ENCODE assay signal across 1 cellular context in the genomic region with DNA sequence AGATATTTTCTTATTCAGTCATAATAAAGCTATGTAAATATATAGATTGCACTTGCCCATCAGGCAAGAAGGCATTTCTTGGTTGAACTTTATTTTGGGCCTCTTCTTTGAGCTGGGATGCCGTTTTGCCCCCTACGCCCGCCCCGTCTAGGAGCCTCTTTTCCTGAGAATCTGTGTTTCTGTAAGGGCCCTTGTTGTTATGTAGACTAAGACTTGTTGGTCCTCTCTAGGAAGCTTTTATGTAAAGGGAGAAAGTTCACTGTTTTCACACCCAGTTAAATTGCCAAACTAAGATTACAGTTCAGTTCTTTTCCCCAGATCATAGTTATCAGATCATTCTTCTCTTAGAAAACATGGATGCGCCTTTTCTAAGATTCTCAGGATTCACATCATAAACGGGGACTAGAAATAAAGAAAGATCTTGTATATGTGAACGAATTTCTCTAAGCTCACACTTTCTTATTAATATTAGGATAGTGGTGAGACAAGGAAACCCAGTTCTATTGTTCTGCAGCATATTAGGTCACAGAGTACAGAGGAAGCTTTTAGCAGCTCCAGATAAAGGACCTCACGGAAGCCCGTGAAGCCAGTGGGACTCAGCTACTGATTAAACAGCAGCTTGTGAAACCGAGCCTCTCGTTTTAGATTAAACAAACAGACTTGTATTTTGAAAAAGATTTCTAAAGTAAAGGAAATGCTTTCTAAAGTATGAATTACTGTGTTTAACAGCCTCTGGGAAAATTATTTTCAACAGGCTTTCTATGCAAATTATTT.
TF ChIP-seq lines count a peak whose summit lies in the region.

No MANE protein-coding gene starts in this region.

TF ChIP-seq in HepG2, 621 proteins besides CTCF, POLR2A, EP300 and RAD21 (continued from another document and continues in another):
- TF ChIP-seq, protein P1, sequence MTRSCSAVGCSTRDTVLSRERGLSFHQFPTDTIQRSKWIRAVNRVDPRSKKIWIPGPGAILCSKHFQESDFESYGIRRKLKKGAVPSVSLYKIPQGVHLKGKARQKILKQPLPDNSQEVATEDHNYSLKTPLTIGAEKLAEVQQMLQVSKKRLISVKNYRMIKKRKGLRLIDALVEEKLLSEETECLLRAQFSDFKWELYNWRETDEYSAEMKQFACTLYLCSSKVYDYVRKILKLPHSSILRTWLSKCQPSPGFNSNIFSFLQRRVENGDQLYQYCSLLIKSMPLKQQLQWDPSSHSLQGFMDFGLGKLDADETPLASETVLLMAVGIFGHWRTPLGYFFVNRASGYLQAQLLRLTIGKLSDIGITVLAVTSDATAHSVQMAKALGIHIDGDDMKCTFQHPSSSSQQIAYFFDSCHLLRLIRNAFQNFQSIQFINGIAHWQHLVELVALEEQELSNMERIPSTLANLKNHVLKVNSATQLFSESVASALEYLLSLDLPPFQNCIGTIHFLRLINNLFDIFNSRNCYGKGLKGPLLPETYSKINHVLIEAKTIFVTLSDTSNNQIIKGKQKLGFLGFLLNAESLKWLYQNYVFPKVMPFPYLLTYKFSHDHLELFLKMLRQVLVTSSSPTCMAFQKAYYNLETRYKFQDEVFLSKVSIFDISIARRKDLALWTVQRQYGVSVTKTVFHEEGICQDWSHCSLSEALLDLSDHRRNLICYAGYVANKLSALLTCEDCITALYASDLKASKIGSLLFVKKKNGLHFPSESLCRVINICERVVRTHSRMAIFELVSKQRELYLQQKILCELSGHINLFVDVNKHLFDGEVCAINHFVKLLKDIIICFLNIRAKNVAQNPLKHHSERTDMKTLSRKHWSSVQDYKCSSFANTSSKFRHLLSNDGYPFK (CRISPR knock-in tag; IDR thresholded peaks at IDR 0.05; ENCODE audit: borderline replicate concordance): no peak
- TF ChIP-seq TRIM22 (IDR thresholded peaks at IDR 0.05) (no peak), ZNF20 (CRISPR knock-in tag; IDR thresholded peaks at IDR 0.05) (no peak), ZEB1 (IDR thresholded peaks at IDR 0.05; ENCODE audit: insufficient replicate concordance, low read depth) (no peak), ELF3 (CRISPR knock-in tag; IDR thresholded peaks at IDR 0.05) (peak; percentile 79), SIN3B (IDR thresholded peaks at IDR 0.05; ENCODE audit: low read length) (no peak), TAF1 (CRISPR knock-in tag; IDR thresholded peaks at IDR 0.05) (no peak), ZNF605 (CRISPR knock-in tag; IDR thresholded peaks at IDR 0.05) (no peak), AGO1 (IDR thresholded peaks at IDR 0.05; ENCODE audit: low read depth, low read length, poor library complexity, severe bottlenecking) (no peak), BCL3 (CRISPR knock-in tag; IDR thresholded peaks at IDR 0.05) (no peak), MEF2D (CRISPR knock-in tag; IDR thresholded peaks at IDR 0.05) (no peak), U2AF1 (optimal IDR thresholded peaks at IDR 0.05; ENCODE audit: low read depth, low read length) (no peak), ATF5 (CRISPR knock-in tag; IDR thresholded peaks at IDR 0.05; ENCODE audit: low read depth) (no peak), PHF21A (CRISPR knock-in tag; IDR thresholded peaks at IDR 0.05) (no peak), REPIN1 (CRISPR knock-in tag; IDR thresholded peaks at IDR 0.05; ENCODE audit: borderline replicate concordance, low read depth) (no peak), KLF11 (CRISPR knock-in tag; IDR thresholded peaks at IDR 0.05) (no peak), GATAD2A (CRISPR knock-in tag; IDR thresholded peaks at IDR 0.05) (peak; percentile 50; the same call in 1 of the 2 replicates), MIER3 (CRISPR knock-in tag; IDR thresholded peaks at IDR 0.05; ENCODE audit: borderline replicate concordance) (no peak), ARNT2 (CRISPR knock-in tag; IDR thresholded peaks at IDR 0.05; ENCODE audit: low read depth) (no peak), GABPA (IDR thresholded peaks at IDR 0.05; ENCODE audit: low read depth, low read length) (no peak), GABPA (CRISPR knock-in tag; IDR thresholded peaks at IDR 0.05; ENCODE audit: low read depth) (no peak), ZNF883 (CRISPR knock-in tag; IDR thresholded peaks at IDR 0.05; ENCODE audit: not compliant biosample characterization) (no peak), ZNF850 (CRISPR knock-in tag; conservative IDR thresholded peaks at IDR 0.05) (no peak), MIXL1 (CRISPR knock-in tag; IDR thresholded peaks at IDR 0.05) (peak; percentile 63; the same call in 1 of the 2 replicates), ZFP1 (CRISPR knock-in tag; IDR thresholded peaks at IDR 0.05) (no peak), ZNF558 (CRISPR knock-in tag; IDR thresholded peaks at IDR 0.05; ENCODE audit: borderline replicate concordance) (no peak), SALL1 (CRISPR knock-in tag; IDR thresholded peaks at IDR 0.05) (peak; percentile 25; the same call in 1 of the 2 replicates), PRPF4 (IDR thresholded peaks at IDR 0.05; ENCODE audit: low read depth, low read length, poor library complexity, severe bottlenecking) (no peak), HNRNPL (IDR thresholded peaks at IDR 0.05; ENCODE audit: low read depth, low read length) (no peak), ZNF546 (CRISPR knock-in tag; conservative IDR thresholded peaks at IDR 0.05) (no peak), SOX13 (IDR thresholded peaks at IDR 0.05) (peak; percentile 83), SOX13 (CRISPR knock-in tag; conservative IDR thresholded peaks at IDR 0.05 in 1 of 2, IDR thresholded peaks at IDR 0.05 in 1 of 2) (peak in 1 of 2 experiments; percentile 97; a peak in 2 of 4 replicates), AKAP8 (CRISPR knock-in tag; IDR thresholded peaks at IDR 0.05) (no peak)
- TF ChIP-seq, protein P2, sequence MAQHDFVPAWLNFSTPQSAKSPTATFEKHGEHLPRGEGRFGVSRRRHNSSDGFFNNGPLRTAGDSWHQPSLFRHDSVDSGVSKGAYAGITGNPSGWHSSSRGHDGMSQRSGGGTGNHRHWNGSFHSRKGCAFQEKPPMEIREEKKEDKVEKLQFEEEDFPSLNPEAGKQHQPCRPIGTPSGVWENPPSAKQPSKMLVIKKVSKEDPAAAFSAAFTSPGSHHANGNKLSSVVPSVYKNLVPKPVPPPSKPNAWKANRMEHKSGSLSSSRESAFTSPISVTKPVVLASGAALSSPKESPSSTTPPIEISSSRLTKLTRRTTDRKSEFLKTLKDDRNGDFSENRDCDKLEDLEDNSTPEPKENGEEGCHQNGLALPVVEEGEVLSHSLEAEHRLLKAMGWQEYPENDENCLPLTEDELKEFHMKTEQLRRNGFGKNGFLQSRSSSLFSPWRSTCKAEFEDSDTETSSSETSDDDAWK (CRISPR knock-in tag; IDR thresholded peaks at IDR 0.05): no peak
- TF ChIP-seq, protein P3, sequence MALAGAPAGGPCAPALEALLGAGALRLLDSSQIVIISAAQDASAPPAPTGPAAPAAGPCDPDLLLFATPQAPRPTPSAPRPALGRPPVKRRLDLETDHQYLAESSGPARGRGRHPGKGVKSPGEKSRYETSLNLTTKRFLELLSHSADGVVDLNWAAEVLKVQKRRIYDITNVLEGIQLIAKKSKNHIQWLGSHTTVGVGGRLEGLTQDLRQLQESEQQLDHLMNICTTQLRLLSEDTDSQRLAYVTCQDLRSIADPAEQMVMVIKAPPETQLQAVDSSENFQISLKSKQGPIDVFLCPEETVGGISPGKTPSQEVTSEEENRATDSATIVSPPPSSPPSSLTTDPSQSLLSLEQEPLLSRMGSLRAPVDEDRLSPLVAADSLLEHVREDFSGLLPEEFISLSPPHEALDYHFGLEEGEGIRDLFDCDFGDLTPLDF (CRISPR knock-in tag; IDR thresholded peaks at IDR 0.05): no peak
- TF ChIP-seq, protein P4, sequence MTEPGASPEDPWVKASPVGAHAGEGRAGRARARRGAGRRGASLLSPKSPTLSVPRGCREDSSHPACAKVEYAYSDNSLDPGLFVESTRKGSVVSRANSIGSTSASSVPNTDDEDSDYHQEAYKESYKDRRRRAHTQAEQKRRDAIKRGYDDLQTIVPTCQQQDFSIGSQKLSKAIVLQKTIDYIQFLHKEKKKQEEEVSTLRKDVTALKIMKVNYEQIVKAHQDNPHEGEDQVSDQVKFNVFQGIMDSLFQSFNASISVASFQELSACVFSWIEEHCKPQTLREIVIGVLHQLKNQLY (CRISPR knock-in tag; IDR thresholded peaks at IDR 0.05): no peak
- TF ChIP-seq, protein P5, sequence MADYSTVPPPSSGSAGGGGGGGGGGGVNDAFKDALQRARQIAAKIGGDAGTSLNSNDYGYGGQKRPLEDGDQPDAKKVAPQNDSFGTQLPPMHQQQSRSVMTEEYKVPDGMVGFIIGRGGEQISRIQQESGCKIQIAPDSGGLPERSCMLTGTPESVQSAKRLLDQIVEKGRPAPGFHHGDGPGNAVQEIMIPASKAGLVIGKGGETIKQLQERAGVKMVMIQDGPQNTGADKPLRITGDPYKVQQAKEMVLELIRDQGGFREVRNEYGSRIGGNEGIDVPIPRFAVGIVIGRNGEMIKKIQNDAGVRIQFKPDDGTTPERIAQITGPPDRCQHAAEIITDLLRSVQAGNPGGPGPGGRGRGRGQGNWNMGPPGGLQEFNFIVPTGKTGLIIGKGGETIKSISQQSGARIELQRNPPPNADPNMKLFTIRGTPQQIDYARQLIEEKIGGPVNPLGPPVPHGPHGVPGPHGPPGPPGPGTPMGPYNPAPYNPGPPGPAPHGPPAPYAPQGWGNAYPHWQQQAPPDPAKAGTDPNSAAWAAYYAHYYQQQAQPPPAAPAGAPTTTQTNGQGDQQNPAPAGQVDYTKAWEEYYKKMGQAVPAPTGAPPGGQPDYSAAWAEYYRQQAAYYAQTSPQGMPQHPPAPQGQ (CRISPR knock-in tag; IDR thresholded peaks at IDR 0.05; ENCODE audit: borderline replicate concordance): no peak
- TF ChIP-seq, protein P6, sequence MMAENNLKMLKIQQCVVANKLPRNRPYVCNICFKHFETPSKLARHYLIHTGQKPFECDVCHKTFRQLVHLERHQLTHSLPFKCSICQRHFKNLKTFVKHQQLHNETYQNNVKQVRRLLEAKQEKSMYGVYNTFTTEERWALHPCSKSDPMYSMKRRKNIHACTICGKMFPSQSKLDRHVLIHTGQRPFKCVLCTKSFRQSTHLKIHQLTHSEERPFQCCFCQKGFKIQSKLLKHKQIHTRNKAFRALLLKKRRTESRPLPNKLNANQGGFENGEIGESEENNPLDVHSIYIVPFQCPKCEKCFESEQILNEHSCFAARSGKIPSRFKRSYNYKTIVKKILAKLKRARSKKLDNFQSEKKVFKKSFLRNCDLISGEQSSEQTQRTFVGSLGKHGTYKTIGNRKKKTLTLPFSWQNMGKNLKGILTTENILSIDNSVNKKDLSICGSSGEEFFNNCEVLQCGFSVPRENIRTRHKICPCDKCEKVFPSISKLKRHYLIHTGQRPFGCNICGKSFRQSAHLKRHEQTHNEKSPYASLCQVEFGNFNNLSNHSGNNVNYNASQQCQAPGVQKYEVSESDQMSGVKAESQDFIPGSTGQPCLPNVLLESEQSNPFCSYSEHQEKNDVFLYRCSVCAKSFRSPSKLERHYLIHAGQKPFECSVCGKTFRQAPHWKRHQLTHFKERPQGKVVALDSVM (CRISPR knock-in tag; IDR thresholded peaks at IDR 0.05): no peak
- TF ChIP-seq, protein P7, sequence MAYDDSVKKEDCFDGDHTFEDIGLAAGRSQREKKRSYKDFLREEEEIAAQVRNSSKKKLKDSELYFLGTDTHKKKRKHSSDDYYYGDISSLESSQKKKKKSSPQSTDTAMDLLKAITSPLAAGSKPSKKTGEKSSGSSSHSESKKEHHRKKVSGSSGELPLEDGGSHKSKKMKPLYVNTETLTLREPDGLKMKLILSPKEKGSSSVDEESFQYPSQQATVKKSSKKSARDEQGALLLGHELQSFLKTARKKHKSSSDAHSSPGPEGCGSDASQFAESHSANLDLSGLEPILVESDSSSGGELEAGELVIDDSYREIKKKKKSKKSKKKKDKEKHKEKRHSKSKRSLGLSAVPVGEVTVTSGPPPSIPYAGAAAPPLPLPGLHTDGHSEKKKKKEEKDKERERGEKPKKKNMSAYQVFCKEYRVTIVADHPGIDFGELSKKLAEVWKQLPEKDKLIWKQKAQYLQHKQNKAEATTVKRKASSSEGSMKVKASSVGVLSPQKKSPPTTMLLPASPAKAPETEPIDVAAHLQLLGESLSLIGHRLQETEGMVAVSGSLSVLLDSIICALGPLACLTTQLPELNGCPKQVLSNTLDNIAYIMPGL (CRISPR knock-in tag; IDR thresholded peaks at IDR 0.05; ENCODE audit: borderline replicate concordance in 1 of 2, low read depth in 1 of 2): no peak
- TF ChIP-seq, protein P8, sequence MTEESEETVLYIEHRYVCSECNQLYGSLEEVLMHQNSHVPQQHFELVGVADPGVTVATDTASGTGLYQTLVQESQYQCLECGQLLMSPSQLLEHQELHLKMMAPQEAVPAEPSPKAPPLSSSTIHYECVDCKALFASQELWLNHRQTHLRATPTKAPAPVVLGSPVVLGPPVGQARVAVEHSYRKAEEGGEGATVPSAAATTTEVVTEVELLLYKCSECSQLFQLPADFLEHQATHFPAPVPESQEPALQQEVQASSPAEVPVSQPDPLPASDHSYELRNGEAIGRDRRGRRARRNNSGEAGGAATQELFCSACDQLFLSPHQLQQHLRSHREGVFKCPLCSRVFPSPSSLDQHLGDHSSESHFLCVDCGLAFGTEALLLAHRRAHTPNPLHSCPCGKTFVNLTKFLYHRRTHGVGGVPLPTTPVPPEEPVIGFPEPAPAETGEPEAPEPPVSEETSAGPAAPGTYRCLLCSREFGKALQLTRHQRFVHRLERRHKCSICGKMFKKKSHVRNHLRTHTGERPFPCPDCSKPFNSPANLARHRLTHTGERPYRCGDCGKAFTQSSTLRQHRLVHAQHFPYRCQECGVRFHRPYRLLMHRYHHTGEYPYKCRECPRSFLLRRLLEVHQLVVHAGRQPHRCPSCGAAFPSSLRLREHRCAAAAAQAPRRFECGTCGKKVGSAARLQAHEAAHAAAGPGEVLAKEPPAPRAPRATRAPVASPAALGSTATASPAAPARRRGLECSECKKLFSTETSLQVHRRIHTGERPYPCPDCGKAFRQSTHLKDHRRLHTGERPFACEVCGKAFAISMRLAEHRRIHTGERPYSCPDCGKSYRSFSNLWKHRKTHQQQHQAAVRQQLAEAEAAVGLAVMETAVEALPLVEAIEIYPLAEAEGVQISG (CRISPR knock-in tag; IDR thresholded peaks at IDR 0.05): peak; percentile 20; the same call in 1 of the 2 replicates
